11 cellular contexts compared by ENCODE assay signal in the genomic region with DNA sequence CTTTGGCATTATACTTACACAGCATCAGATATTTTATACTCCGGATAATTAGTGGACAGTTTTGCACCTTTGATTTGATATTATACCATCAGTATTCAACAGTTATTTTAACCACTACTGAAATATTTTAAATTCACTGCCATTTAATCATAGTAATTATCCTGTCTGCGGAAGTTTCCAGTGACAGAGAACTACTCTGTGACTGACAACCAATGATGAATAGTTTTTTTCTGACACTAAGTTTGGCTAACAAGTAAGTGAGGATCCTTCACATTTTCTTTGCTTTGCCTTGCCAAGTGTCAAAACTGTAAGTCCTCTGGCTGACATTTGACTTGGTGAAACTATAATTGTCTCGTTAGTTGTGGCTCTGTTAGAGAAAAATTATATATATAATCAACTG.
"Had no signal": no experiment of that assay in that cellular context is flagged by ENCODE, and none has a peak within 500 bp of the region (broad histone marks: within the 10 kb centered on the region; RNA-seq: fewer than 3 reads in every experiment).

No MANE protein-coding gene starts in this region.

- DNase-seq: GM23248, GOT3, H7, H9, HCEC 1CT, HFFc6 had no signal

- H2AFZ ChIP-seq: GM23248, GM23338 had no signal

- H3K4me2 ChIP-seq: GM23338 had no signal

- H3K9me3 ChIP-seq: HAP-1 had no signal

- H3K36me3 ChIP-seq: HAP-1 had no signal

- H3K4me1 ChIP-seq: HAP-1 had no signal

- H3K27ac ChIP-seq: GM23248 had no signal

- H3K9ac ChIP-seq: GM23248 had no signal

- H3K4me3 ChIP-seq: GM23248, GM23338, HAP-1 had no signal

- FAIRE-seq: H1, H54 had no signal

- ATAC-seq: GM23338, HCT116 had no signal
